ENCODE assay signal across 8 cellular contexts in the genomic region with DNA sequence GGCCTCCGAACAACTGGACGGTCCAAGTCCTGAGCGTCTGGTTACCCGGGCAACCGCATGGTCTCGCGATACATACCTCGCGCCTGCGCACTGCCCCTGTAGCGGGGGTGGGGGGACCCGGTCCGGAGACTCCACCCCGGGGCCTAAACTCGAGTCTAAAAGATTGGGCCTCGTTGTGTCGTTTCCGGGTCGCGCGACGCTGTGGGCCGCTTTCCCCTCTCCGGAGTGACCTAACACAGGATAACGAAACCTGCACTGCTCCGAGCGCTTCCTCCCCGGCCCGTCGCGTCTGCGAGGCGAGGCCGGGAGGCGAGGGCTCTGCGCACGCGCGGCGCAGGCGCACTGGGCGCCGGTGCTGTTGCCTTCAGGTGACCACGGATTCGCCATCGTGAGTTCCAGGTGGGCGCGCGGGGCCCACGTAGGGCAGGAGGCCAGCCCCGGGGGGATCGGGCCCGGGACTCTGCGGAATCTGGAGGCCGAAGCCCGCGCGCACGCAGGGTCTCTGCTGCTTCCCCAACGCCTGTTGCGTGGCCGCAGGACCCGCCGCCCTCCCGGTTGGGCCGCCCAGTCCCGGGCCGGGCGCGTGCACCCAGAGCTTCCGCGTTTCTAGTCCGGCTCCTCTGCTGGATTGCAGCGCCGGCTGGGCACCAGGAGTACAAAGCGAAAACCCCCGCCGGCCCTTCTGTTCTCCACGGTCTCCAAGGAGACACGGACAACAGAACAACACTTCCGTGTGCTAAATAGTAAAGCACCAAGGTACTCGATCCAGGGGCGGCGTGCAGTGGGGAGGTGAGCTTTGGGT. TPM values are rescaled to one million over a fixed set of nuclear protein-coding genes. Genes with fewer than 3 reads are reported as not detected.
DNase-seq lines count a peak whose midpoint lies in the region; ATAC-seq, FAIRE-seq and TF ChIP-seq lines count a peak whose summit lies in the region.

A gene with protein sequence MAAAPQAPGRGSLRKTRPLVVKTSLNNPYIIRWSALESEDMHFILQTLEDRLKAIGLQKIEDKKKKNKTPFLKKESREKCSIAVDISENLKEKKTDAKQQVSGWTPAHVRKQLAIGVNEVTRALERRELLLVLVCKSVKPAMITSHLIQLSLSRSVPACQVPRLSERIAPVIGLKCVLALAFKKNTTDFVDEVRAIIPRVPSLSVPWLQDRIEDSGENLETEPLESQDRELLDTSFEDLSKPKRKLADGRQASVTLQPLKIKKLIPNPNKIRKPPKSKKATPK (plus strand): TSS at position 345 of the 802 bp plus-strand sequence. CDS start 5,960 bp downstream, outside the sequence.

- H2BK5ac ChIP-seq in H1 (ENCODE audit: low read depth, low read length) (peak within 1 kb of the TSS; percentile 98), mesendoderm (ENCODE audit: low read length) (no peak within 1 kb of the TSS)

- TF ChIP-seq EP300 in H1 (IDR thresholded peaks at IDR 0.05; ENCODE audit: borderline replicate concordance in 1 of 2, low read depth in 2 of 2, low read length in 2 of 2), result no peak

- H3K4me3 ChIP-seq in NT2/D1 (ENCODE audit: insufficient read length, low read depth) (peak within 1 kb of the TSS; percentile 94), H1 (ENCODE audit: extremely low read depth in 1 of 4, insufficient read depth in 2 of 4, low read depth in 3 of 4, low read length in 4 of 4) (peak within 1 kb of the TSS; percentile 72 to 83 (median 74)), mesendoderm (ENCODE audit: low read length) (peak within 1 kb of the TSS; percentile 80)

- H3K23me2 ChIP-seq in H1 (ENCODE audit: low read depth, low read length), result peaks cover 9% of the 10 kb centered on the region

- H3K36me3 ChIP-seq in NT2/D1 (ENCODE audit: insufficient read depth, insufficient read length, low read length) (peaks cover 25% of the 10 kb centered on the region), H1 (ENCODE audit: control insufficient read depth in 2 of 4, insufficient read depth in 4 of 4, low read length in 3 of 4) (peaks cover 2 to 7% (median 5%) of the 10 kb centered on the region in 4 experiments; a peak in 5 of 8 replicates), mesendoderm (ENCODE audit: control insufficient read depth, insufficient read depth, low read length) (no peaks in the 10 kb centered on the region)

- H3K14ac ChIP-seq in H1 (ENCODE audit: insufficient read length), result no peak within 1 kb of the TSS

- H3K9me3 ChIP-seq in NT2/D1 (ENCODE audit: insufficient read depth, low read length) (no peaks in the 10 kb centered on the region), H1 (ENCODE audit: insufficient read depth in 2 of 2, low read depth in 1 of 2, low read length in 1 of 2) (no peaks in the 10 kb centered on the region)

- H3K27ac ChIP-seq in H1 (ENCODE audit: low read depth, low read length) (peak within 1 kb of the TSS; percentile 96), mesendoderm (ENCODE audit: low read depth, low read length) (peak within 1 kb of the TSS; percentile 99)

- H2AFZ ChIP-seq in H1 (ENCODE audit: low read length), result peak within 1 kb of the TSS; percentile 96

- peaks cover 31% of the 10 kb centered on the region for H3K4me1 Mint-ChIP-seq in activated CD8-positive, alpha-beta memory T cell treated with anti-CD3 and anti-CD28 coated beads, Interleukin-2, amount 10 ng/mL, durations not matched to agents 7 days and 5 days

- in situ Hi-C loops in Caki2 (cut with HindIII; ENCODE audit: low pct_unique_long_range_greater_than_20kb, low sequenced_read_pairs), result no loop called here

- no peak within 1 kb of the TSS for H3K4ac ChIP-seq in H1 (replicated peaks; ENCODE audit: insufficient read length, low read depth, low read length)
- peak within 1 kb of the TSS; percentile 73 for H3K4ac ChIP-seq in mesendoderm (ENCODE audit: low read depth, low read length)

- DNase-seq in Caki2 (ENCODE audit: low read depth), result peak; percentile 96
- peak; percentile 96 for DNase-seq in HTR-8/SVneo (ENCODE audit: insufficient read length, low spot score)
- peak; percentile 75 for DNase-seq in NT2/D1 (ENCODE audit: low read depth, low spot score)
- peak; percentile 97 for DNase-seq in activated CD8-positive, alpha-beta memory T cell treated with anti-CD3 and anti-CD28 coated beads, Interleukin-2, amount 10 ng/mL, durations not matched to agents 7 days and 5 days
- peak; percentile 75 to 99 for DNase-seq in H1 (ENCODE audit: low read depth in 1 of 2, low spot score in 2 of 2)
- peak; percentile 97 for DNase-seq in mesendoderm
- DNase-seq in stimulated activated CD8-positive, alpha-beta memory T cell treated with anti-CD3 and anti-CD28 coated beads, Interleukin-12 subunit alpha, Interleukin-12 subunit beta, amount 100 ng/mL, for 4 hours (ENCODE audit: low read depth), result peak; percentile 92

- POLR2A ChIA-PET in H1 (lab: Charles Lee; ENCODE audit: partially characterized antibody), result interaction anchor here (0.6 to 4.4 kb wide), 11 partner anchors 9 to 174 kb away, joined by 3 to 33 read pairs (median 4); a partner anchor contains a TSS

- H4K91ac ChIP-seq in H1 (replicated peaks; ENCODE audit: insufficient read length, low read length), result peak within 1 kb of the TSS; percentile 91

- H3K79me1 ChIP-seq in H1 (ENCODE audit: low read depth, low read length) (peaks cover 10% of the 10 kb centered on the region), mesendoderm (ENCODE audit: low read length) (peaks cover 8% of the 10 kb centered on the region)

- peak; percentile 84 for ATAC-seq in GM21381 (IDR thresholded peaks at IDR 0.05; ENCODE audit: unreplicated experiment)
- peak; percentile 87 for ATAC-seq in activated CD8-positive, alpha-beta memory T cell treated with anti-CD3 and anti-CD28 coated beads, Interleukin-2, amount 10 ng/mL, durations not matched to agents 7 days and 5 days

- H4K5ac ChIP-seq in H1 (ENCODE audit: insufficient read length, low read depth, low read length) (peak within 1 kb of the TSS; percentile 98), mesendoderm (ENCODE audit: low read length) (no peak within 1 kb of the TSS)

- TF ChIP-seq POLR2A in H1 (IDR thresholded peaks at IDR 0.05; ENCODE audit: control extremely low read depth in 1 of 2, low read depth in 2 of 2, low read length in 2 of 2), result peak; percentile 85 to 94

- peaks cover 7% of the 10 kb centered on the region for H3K27me3 Mint-ChIP-seq in activated CD8-positive, alpha-beta memory T cell treated with anti-CD3 and anti-CD28 coated beads, Interleukin-2, amount 10 ng/mL, durations not matched to agents 7 days and 5 days

- peaks cover 15% of the 10 kb centered on the region for H3K36me3 Mint-ChIP-seq in activated CD8-positive, alpha-beta memory T cell treated with anti-CD3 and anti-CD28 coated beads, Interleukin-2, amount 10 ng/mL, durations not matched to agents 7 days and 5 days

- H2BK15ac ChIP-seq in H1 (ENCODE audit: low read length) (no peak within 1 kb of the TSS), mesendoderm (replicated peaks; ENCODE audit: low read depth) (no peak within 1 kb of the TSS)

- 2% methylated on average over 72 of the region's 84 CpGs; no CpG with 5 or more reads in 1 of the 2 experiments for WGBS in H1 (ENCODE audit: extremely low coverage in 1 of 2, insufficient coverage in 1 of 2, insufficient read length in 1 of 2, insufficient replicate concordance in 2 of 2, low coverage in 1 of 2, low lambda C conversion rate in 2 of 2, missing lambda C conversion rate in 1 of 2), 2 experiments
- no CpG with 5 or more reads among the region's 84 CpGs for WGBS in mesendoderm (ENCODE audit: extremely low coverage, insufficient coverage, low lambda C conversion rate)

- TF ChIP-seq CTCF in H1 (IDR thresholded peaks at IDR 0.05; ENCODE audit: control extremely low read depth in 1 of 3, insufficient read depth in 1 of 3, low read depth in 1 of 3, low read length in 3 of 3), result no peak

- peak within 1 kb of the TSS; percentile 98 for H3K4me3 Mint-ChIP-seq in activated CD8-positive, alpha-beta memory T cell treated with anti-CD3 and anti-CD28 coated beads, Interleukin-2, amount 10 ng/mL, durations not matched to agents 7 days and 5 days

- peak within 1 kb of the TSS; percentile 85 for H3K56ac ChIP-seq in H1 (replicated peaks; ENCODE audit: insufficient read length, low read depth, low read length)
- peak within 1 kb of the TSS; percentile 96 for H3K56ac ChIP-seq in mesendoderm (ENCODE audit: low read length)

- peaks cover 2 to 3% of the 10 kb centered on the region in 2 experiments for H4K20me1 ChIP-seq in H1 (replicated peaks in 1 of 2; ENCODE audit: control insufficient read depth in 1 of 2, insufficient read depth in 2 of 2, low read length in 2 of 2)

- H3K27ac Mint-ChIP-seq in activated CD8-positive, alpha-beta memory T cell treated with anti-CD3 and anti-CD28 coated beads, Interleukin-2, amount 10 ng/mL, durations not matched to agents 7 days and 5 days, result peak within 1 kb of the TSS; percentile 97

- H3K79me2 ChIP-seq in H1 (ENCODE audit: control insufficient read depth in 1 of 2, insufficient read depth in 2 of 2, low read length in 2 of 2), result peaks cover 7 to 42% of the 10 kb centered on the region in 2 experiments; a peak in 3 of 4 replicates
- H3K79me2 ChIP-seq in mesendoderm (ENCODE audit: control insufficient read depth, insufficient read depth, low read length), result peaks cover 30% of the 10 kb centered on the region

- CTCF ChIA-PET in activated CD8-positive, alpha-beta memory T cell treated with anti-CD3 and anti-CD28 coated beads, Interleukin-2, amount 10 ng/mL, durations not matched to agents 7 days and 5 days (lab: Charles Lee), result interaction anchor here (1.3 to 1.6 kb wide), 2 partner anchors 9 to 21 kb away, joined by 4 to 11 read pairs; no protein-coding TSS in a partner anchor
- CTCF ChIA-PET in H1 (lab: Charles Lee; ENCODE audit: partially characterized antibody), result no interaction called here

- 0 out of 2 replicates have a peak within 1 kb of the TSS, but pooled peaks have one; percentile 39 for H2AK5ac ChIP-seq in H1 (ENCODE audit: low read depth, low read length)
- H2AK5ac ChIP-seq in mesendoderm (ENCODE audit: low read length), result no peak within 1 kb of the TSS

- H2BK120ac ChIP-seq in H1 (replicated peaks; ENCODE audit: low read depth, low read length) (no peak within 1 kb of the TSS), mesendoderm (ENCODE audit: low read depth, low read length) (no peak within 1 kb of the TSS)

- no peaks in the 10 kb centered on the region for H3K9me3 Mint-ChIP-seq in activated CD8-positive, alpha-beta memory T cell treated with anti-CD3 and anti-CD28 coated beads, Interleukin-2, amount 10 ng/mL, durations not matched to agents 7 days and 5 days (ENCODE audit: low read depth)

- peak within 1 kb of the TSS; percentile 94; the same call in 1 of the 2 replicates for H2BK12ac ChIP-seq in H1 (ENCODE audit: low read depth, low read length)

- FAIRE-seq in HTR-8/SVneo (lab: Jason Lieb, UNC) (peak; percentile 63), H1 (lab: Jason Lieb, UNC) (no peak)

- TF ChIP-seq RAD21 in H1 (IDR thresholded peaks at IDR 0.05 in 1 of 2, conservative IDR thresholded peaks at IDR 0.05 in 1 of 2; ENCODE audit: low read depth in 2 of 2, low read length in 2 of 2), result no peak

- H4K8ac ChIP-seq in H1 (ENCODE audit: extremely low read depth, insufficient read depth, low read length) (peak within 1 kb of the TSS; percentile 100), mesendoderm (ENCODE audit: low read depth, low read length) (peak within 1 kb of the TSS; percentile 90)

- H3K4me2 ChIP-seq in H1 (ENCODE audit: insufficient read depth in 1 of 2, low read depth in 2 of 2, low read length in 2 of 2) (peak within 1 kb of the TSS; percentile 80 to 96), mesendoderm (ENCODE audit: low read length) (peak within 1 kb of the TSS; percentile 91)

- H3K27me3 ChIP-seq in NT2/D1 (ENCODE audit: insufficient read depth, insufficient read length) (no peaks in the 10 kb centered on the region), H1 (replicated peaks in 1 of 4; ENCODE audit: control insufficient read depth in 3 of 4, extremely low read depth in 1 of 4, insufficient read depth in 3 of 4, low read length in 3 of 4) (no peaks in the 10 kb centered on the region; a peak in 1 of 7 replicates), mesendoderm (ENCODE audit: insufficient read depth, low read length, poor library complexity) (no peaks in the 10 kb centered on the region)

- peak within 1 kb of the TSS; percentile 96 for H3K9ac ChIP-seq in NT2/D1 (ENCODE audit: insufficient read length, low read depth)
- H3K9ac ChIP-seq in H1 (replicated peaks in 1 of 4; ENCODE audit: extremely low read depth in 1 of 4, low read depth in 3 of 4, low read length in 3 of 4), result peak within 1 kb of the TSS; percentile 95 to 96 (median 96)
- peak within 1 kb of the TSS; percentile 94 for H3K9ac ChIP-seq in mesendoderm (ENCODE audit: low read length)

- H3K4me1 ChIP-seq in NT2/D1 (ENCODE audit: insufficient read depth, insufficient read length) (no peaks in the 10 kb centered on the region), H1 (replicated peaks in 1 of 4; ENCODE audit: control insufficient read depth in 3 of 4, insufficient read depth in 4 of 4, low read length in 3 of 4) (peaks cover 0 to 5% (median 2%) of the 10 kb centered on the region in 4 experiments; a peak in 2 of 7 replicates), mesendoderm (ENCODE audit: control insufficient read depth, low read depth, low read length) (no peaks in the 10 kb centered on the region)

- 0 out of 2 replicates have a peak within 1 kb of the TSS, but pooled peaks have one; percentile 86 for H2BK20ac ChIP-seq in H1 (ENCODE audit: low read length)

- H3K18ac ChIP-seq in H1 (ENCODE audit: extremely low read depth, low read length) (peak within 1 kb of the TSS; percentile 97), mesendoderm (ENCODE audit: low read length) (peak within 1 kb of the TSS; percentile 95)

- H3K23ac ChIP-seq in H1 (ENCODE audit: insufficient read length) (no peak within 1 kb of the TSS), mesendoderm (ENCODE audit: low read length) (peak within 1 kb of the TSS; percentile 51)

RNA-seq across cellular contexts. Expression of the gene that starts here (rescaled TPM):
- 10.9 and 15.0 TPM in 2 replicates for total RNA-seq in Caki2 (2014; rRNA removed; shearing (Covaris generic); ENCODE audit: low replicate concordance)
- 10 to 100 TPM; 17.2 to 22.3 TPM for total RNA-seq in activated CD8-positive, alpha-beta memory T cell treated with anti-CD3 and anti-CD28 coated beads, Interleukin-2, amount 10 ng/mL, durations not matched to agents 7 days and 5 days
- 21.9 and 23.3 TPM in 2 replicates for total RNA-seq in H1 (2021; fragmentation: NEBNext Ultra II Directional; extraction: Animal tissue kit (Norgen Biotek cat#: 25700))
- polyA plus RNA-seq in H1 (2011; rRNA removed), result 17.4 and 20.8 TPM in 2 replicates
- polyA plus RNA-seq in H1 (2011; cell fraction: cytosol; rRNA removed), result 26.8 TPM
- 17.7 TPM for polyA plus RNA-seq in H1 (2011; cell fraction: nucleus; rRNA removed)
- 23.0 to 24.6 TPM (median 23.8 TPM) in 4 replicates for polyA plus RNA-seq in H1 (2012, experiment 1 of 2)
- 14.9 TPM for polyA plus RNA-seq in H1 (2012, experiment 2 of 2)
- polyA plus RNA-seq in H1 (2013, experiment 1 of 2), result 22.9 TPM
- 23.4 TPM for polyA plus RNA-seq in H1 (2013, experiment 2 of 2)
- polyA minus RNA-seq in H1 (2011; rRNA and poly(A)+ RNA removed), result 11.6 and 20.0 TPM in 2 replicates
- 9.3 TPM for polyA minus RNA-seq in H1 (2011; cell fraction: cytosol; rRNA and poly(A)+ RNA removed)
- 13.5 TPM for polyA minus RNA-seq in H1 (2011; cell fraction: nucleus; rRNA and poly(A)+ RNA removed)
- 22.9 TPM for polyA plus RNA-seq in mesendoderm (2013, experiment 1 of 2)
- polyA plus RNA-seq in mesendoderm (2013, experiment 2 of 2), result 22.8 TPM

Comparison
In these comparisons a context has a peak if more than half of its experiments do, and no peak if none do; other contexts are left out.
1. Peak in every context shown above with its lines: DNase-seq, ATAC-seq, H3K4me3 ChIP-seq and H3K27ac ChIP-seq.